30 cellular contexts compared by ENCODE assay signal in the genomic region with DNA sequence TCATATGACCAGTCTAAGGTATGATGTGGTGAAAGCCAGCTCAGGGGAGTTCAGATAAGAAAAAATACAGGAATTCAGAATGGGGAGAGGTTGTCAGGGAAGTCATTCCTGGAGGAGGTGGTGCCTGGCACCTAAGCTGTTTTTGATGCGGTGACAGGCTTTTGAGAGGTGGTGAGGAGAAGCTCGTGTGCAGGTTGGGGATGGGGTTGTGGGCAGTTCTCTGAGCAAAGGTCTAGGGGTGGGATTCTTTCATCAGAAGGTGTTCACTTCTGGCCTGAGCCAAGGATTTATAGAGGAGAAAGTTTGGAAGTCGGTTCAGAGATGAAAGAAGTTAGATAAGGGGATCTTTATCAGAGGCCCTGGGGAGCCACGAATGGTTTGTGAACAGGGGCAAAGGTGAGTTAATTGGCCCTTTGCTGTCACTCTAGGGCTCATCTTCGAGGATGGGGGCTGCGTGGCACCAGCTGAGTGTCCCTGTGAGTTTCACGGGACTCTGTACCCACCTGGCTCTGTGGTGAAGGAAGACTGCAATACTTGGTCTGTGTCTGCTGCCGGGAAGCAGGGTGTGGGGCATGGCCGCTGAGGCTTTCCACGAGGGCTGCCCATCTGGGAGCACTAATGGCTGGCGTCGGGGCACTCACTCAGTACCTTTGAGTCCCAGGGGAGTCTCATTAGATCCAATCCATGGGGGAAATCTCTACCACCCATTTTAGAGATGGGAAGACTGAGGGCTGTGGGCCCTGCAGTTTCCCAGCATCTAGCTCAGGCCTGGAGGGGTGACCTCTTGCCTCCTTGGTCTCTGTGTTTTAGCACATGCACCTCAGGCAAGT. TPM values are rescaled to one million over a fixed set of nuclear protein-coding genes. Genes with fewer than 3 reads are reported as not detected.
A peak's percentile ranks its signal among the peaks of the same experiment; 100 is the strongest.
DNase-seq lines count a peak whose midpoint lies in the region; ATAC-seq and TF ChIP-seq lines count a peak whose summit lies in the region.
"Had no signal": no experiment of that assay in that cellular context is flagged by ENCODE, and none has a peak within 500 bp of the region (broad histone marks: within the 10 kb centered on the region; RNA-seq: fewer than 3 reads in every experiment).

No MANE protein-coding gene starts in this region.

- H3K79me2 ChIP-seq in mesendoderm (ENCODE audit: control insufficient read depth, insufficient read depth, low read length) (no peaks in the 10 kb centered on the region), PC-3 (ENCODE audit: low read length) (no peaks in the 10 kb centered on the region)

- no peak overlapping the region for H3K56ac ChIP-seq in mesendoderm (ENCODE audit: low read length)

- BruUV-seq in PC-3 (replicated peaks; lab: Mats Ljungman, UMichigan): no TSS peak

- H2AFZ ChIP-seq in PC-3 (ENCODE audit: low read length): no peak overlapping the region
- H2AFZ ChIP-seq: GM23338 had no signal

- no peak for TF ChIP-seq CTCF in type B pancreatic cell (conservative IDR thresholded peaks at IDR 0.05)
- no peak for TF ChIP-seq CTCF in PC-3 (conservative IDR thresholded peaks at IDR 0.05; ENCODE audit: low read depth, low read length)

- H3K36me3 ChIP-seq in mesendoderm (ENCODE audit: control insufficient read depth, insufficient read depth, low read length) (no peaks in the 10 kb centered on the region), PC-3 (ENCODE audit: low read depth, low read length) (no peaks in the 10 kb centered on the region)
- H3K36me3 ChIP-seq: BLaER1, SJSA1 had no signal

- H3K9me2 ChIP-seq in PC-3 (replicated peaks; ENCODE audit: low read length): no peaks in the 10 kb centered on the region

- intact Hi-C loops in PC-3 (cut with micrococcal nuclease): no loop called here

- no peak overlapping the region for H3K23ac ChIP-seq in mesendoderm (ENCODE audit: low read length)

- no peak overlapping the region for H2BK120ac ChIP-seq in mesendoderm (ENCODE audit: low read depth, low read length)

- POLR2A ChIA-PET in PC-3 (lab: Charles Lee; ENCODE audit: unreplicated experiment): no interaction called here

- H4K8ac ChIP-seq in mesendoderm (ENCODE audit: low read depth, low read length): no peak overlapping the region

- no peak overlapping the region for H3K27ac Mint-ChIP-seq in activated CD8-positive, alpha-beta memory T cell treated with anti-CD3 and anti-CD28 coated beads, Interleukin-2, amount 10 ng/mL, durations not matched to agents 7 days and 5 days
- peak overlapping the region; percentile 33 for H3K27ac Mint-ChIP-seq in type B pancreatic cell
- H3K27ac Mint-ChIP-seq: CD4-positive, alpha-beta T cell; GM23338 had no signal

- H2BK15ac ChIP-seq in mesendoderm (replicated peaks; ENCODE audit: low read depth): no peak overlapping the region

- no CpG with 5 or more reads among the region's 12 CpGs for WGBS in mesendoderm (ENCODE audit: extremely low coverage, insufficient coverage, low lambda C conversion rate)

- H3K9me3 Mint-ChIP-seq in activated CD8-positive, alpha-beta memory T cell treated with anti-CD3 and anti-CD28 coated beads, Interleukin-2, amount 10 ng/mL, durations not matched to agents 7 days and 5 days (ENCODE audit: low read depth): no peaks in the 10 kb centered on the region
- no peaks in the 10 kb centered on the region for H3K9me3 Mint-ChIP-seq in type B pancreatic cell
- H3K9me3 Mint-ChIP-seq: CD4-positive, alpha-beta T cell; GM23338 had no signal

- H3K4me3 Mint-ChIP-seq in activated CD8-positive, alpha-beta memory T cell treated with anti-CD3 and anti-CD28 coated beads, Interleukin-2, amount 10 ng/mL, durations not matched to agents 7 days and 5 days: no peak overlapping the region
- no peak overlapping the region for H3K4me3 Mint-ChIP-seq in type B pancreatic cell
- H3K4me3 Mint-ChIP-seq: CD4-positive, alpha-beta T cell; GM23338 had no signal

- H3K9ac ChIP-seq in mesendoderm (ENCODE audit: low read length) (no peak overlapping the region), PC-3 (ENCODE audit: low read length) (no peak overlapping the region)
- H3K9ac ChIP-seq: BLaER1 had no signal

- no peak overlapping the region for H2AK5ac ChIP-seq in mesendoderm (ENCODE audit: low read length)

- peak; percentile 33 for DNase-seq in activated CD8-positive, alpha-beta memory T cell treated with anti-CD3 and anti-CD28 coated beads for 24 hours
- no peak for DNase-seq in activated CD8-positive, alpha-beta memory T cell treated with anti-CD3 and anti-CD28 coated beads, Interleukin-2, amount 10 ng/mL, durations not matched to agents 7 days and 5 days
- peak; percentile 34 for DNase-seq in ecto neural progenitor cell (ENCODE audit: low spot score)
- DNase-seq in mesendoderm: peak; percentile 35
- DNase-seq in type B pancreatic cell (ENCODE audit: extremely low spot score, unreplicated experiment): no peak
- DNase-seq in LoVo (ENCODE audit: low spot score): no peak
- no peak for DNase-seq in PC-3
- DNase-seq: ACHN; CD4-positive, alpha-beta T cell; COR-L47; DMS 273 treated with DMSO at 0.1 percent for 48 hours; DND-41; HCEC 1CT; IMR-90; MV-4-11; NCI-H1694; NCI-H2081; NCI-H2171; NCI-H446; NCI-H526 treated with DMSO at 0.1 percent for 48 hours; OCI-M1 had no signal

- no peaks in the 10 kb centered on the region for H3K79me1 ChIP-seq in mesendoderm (ENCODE audit: low read length)

- no peak overlapping the region for H4K5ac ChIP-seq in mesendoderm (ENCODE audit: low read length)

- H3K4me2 ChIP-seq in mesendoderm (ENCODE audit: low read length) (no peak overlapping the region), PC-3 (ENCODE audit: low read length) (no peak overlapping the region)
- H3K4me2 ChIP-seq: BLaER1, GM23338 had no signal

- H3K36me3 Mint-ChIP-seq in activated CD8-positive, alpha-beta memory T cell treated with anti-CD3 and anti-CD28 coated beads, Interleukin-2, amount 10 ng/mL, durations not matched to agents 7 days and 5 days: no peaks in the 10 kb centered on the region
- no peaks in the 10 kb centered on the region for H3K36me3 Mint-ChIP-seq in type B pancreatic cell

- no peaks in the 10 kb centered on the region for H4K20me1 ChIP-seq in PC-3 (ENCODE audit: low read length)
- H4K20me1 ChIP-seq: BLaER1 had no signal

- H3K9me3 ChIP-seq in PC-3 (ENCODE audit: low read length): no peaks in the 10 kb centered on the region
- H3K9me3 ChIP-seq: BLaER1, SJSA1 had no signal

- H3K4ac ChIP-seq in mesendoderm (ENCODE audit: low read depth, low read length): no peak overlapping the region

- H3K18ac ChIP-seq in mesendoderm (ENCODE audit: low read length): no peak overlapping the region

- H3K27me3 ChIP-seq in mesendoderm (ENCODE audit: insufficient read depth, low read length, poor library complexity) (no peaks in the 10 kb centered on the region), PC-3 (ENCODE audit: low read length) (peaks cover 23% of the 10 kb centered on the region)
- H3K27me3 ChIP-seq: BLaER1 had no signal

- CTCF ChIA-PET in activated CD8-positive, alpha-beta memory T cell treated with anti-CD3 and anti-CD28 coated beads, Interleukin-2, amount 10 ng/mL, durations not matched to agents 7 days and 5 days (lab: Charles Lee): no interaction called here
- CTCF ChIA-PET in PC-3 (lab: Charles Lee): no interaction called here

- H3K27ac ChIP-seq in mesendoderm (ENCODE audit: low read depth, low read length) (no peak overlapping the region), PC-3 (ENCODE audit: low read length) (no peak overlapping the region)
- H3K27ac ChIP-seq: 22Rv1, BLaER1, SJSA1 had no signal

- H2BK5ac ChIP-seq in mesendoderm (ENCODE audit: low read length): no peak overlapping the region

- ATAC-seq in activated CD8-positive, alpha-beta memory T cell treated with anti-CD3 and anti-CD28 coated beads, Interleukin-2, amount 10 ng/mL, durations not matched to agents 7 days and 5 days: no peak
- no peak for ATAC-seq in PC-3
- no peak for ATAC-seq in HG03139 (IDR thresholded peaks at IDR 0.05; ENCODE audit: unreplicated experiment)
- ATAC-seq: GM12878, GM23338, Right ventricle myocardium inferior had no signal

- H3K4me1 ChIP-seq in mesendoderm (ENCODE audit: control insufficient read depth, low read depth, low read length) (no peaks in the 10 kb centered on the region), PC-3 (ENCODE audit: insufficient read depth, low read length) (no peaks in the 10 kb centered on the region)
- H3K4me1 ChIP-seq: SJSA1 had no signal

- H3K27me3 Mint-ChIP-seq in activated CD8-positive, alpha-beta memory T cell treated with anti-CD3 and anti-CD28 coated beads, Interleukin-2, amount 10 ng/mL, durations not matched to agents 7 days and 5 days: peaks cover 3% of the 10 kb centered on the region
- peaks cover 15% of the 10 kb centered on the region for H3K27me3 Mint-ChIP-seq in type B pancreatic cell

- H3K4me1 Mint-ChIP-seq in activated CD8-positive, alpha-beta memory T cell treated with anti-CD3 and anti-CD28 coated beads, Interleukin-2, amount 10 ng/mL, durations not matched to agents 7 days and 5 days: peaks cover 3% of the 10 kb centered on the region
- peaks cover 5% of the 10 kb centered on the region for H3K4me1 Mint-ChIP-seq in type B pancreatic cell (ENCODE audit: unreplicated experiment)
- H3K4me1 Mint-ChIP-seq: GM23338 had no signal

- H3K4me3 ChIP-seq in mesendoderm (ENCODE audit: low read length) (no peak overlapping the region), PC-3 (ENCODE audit: low read length) (no peak overlapping the region)
- H3K4me3 ChIP-seq: BLaER1, GM12878, GM23338, SJSA1 had no signal

- no peaks in the 10 kb centered on the region for H3F3A ChIP-seq in PC-3 (ENCODE audit: low read length, unreplicated experiment)

RNA-seq across cellular contexts. Expression of gene OTOG, which starts 13.4 kb away (rescaled TPM):
- not detected for total RNA-seq in activated CD8-positive, alpha-beta memory T cell treated with anti-CD3 and anti-CD28 coated beads, Interleukin-2, amount 10 ng/mL, durations not matched to agents 7 days and 5 days
- polyA plus RNA-seq in mesendoderm (2013, experiment 1 of 2): 0.08 TPM
- polyA plus RNA-seq in mesendoderm (2013, experiment 2 of 2): 0.13 TPM
- total RNA-seq in type B pancreatic cell (ENCODE audit: low replicate concordance) (0.21 and 1.5 TPM in 2 replicates), PC-3 (2014; rRNA removed) (not detected in 2 replicates)
- total RNA-seq: CD4-positive, alpha-beta T cell; GM12878; HT1080; IMR-90; M059J; Right ventricle myocardium inferior; SJSA1 had no signal
- polyA plus RNA-seq: GM12878, IMR-90 had no signal

RNA-seq across cellular contexts. Expression of gene USH1C, which starts 16.3 kb away (rescaled TPM):
- not detected for total RNA-seq in activated CD8-positive, alpha-beta memory T cell treated with anti-CD3 and anti-CD28 coated beads, Interleukin-2, amount 10 ng/mL, durations not matched to agents 7 days and 5 days
- polyA plus RNA-seq in mesendoderm (2013, experiment 1 of 2): 0.11 TPM
- 0.15 TPM for polyA plus RNA-seq in mesendoderm (2013, experiment 2 of 2)
- total RNA-seq in type B pancreatic cell (ENCODE audit: low replicate concordance) (21.8 and 30.0 TPM in 2 replicates), PC-3 (2014; rRNA removed) (not detected in 2 replicates)
- total RNA-seq: CD4-positive, alpha-beta T cell; GM12878; HT1080; IMR-90; M059J; Right ventricle myocardium inferior; SJSA1 had no signal
- polyA plus RNA-seq: GM12878, IMR-90 had no signal

Comparison
In these comparisons a context has a peak if more than half of its experiments do, and no peak if none do; other contexts are left out.
1. DNase-seq: peak in activated CD8-positive, alpha-beta memory T cell treated with anti-CD3 and anti-CD28 coated beads for 24 hours (single experiment), ecto neural progenitor cell (single experiment) and mesendoderm (single experiment); none in activated CD8-positive, alpha-beta memory T cell treated with anti-CD3 and anti-CD28 coated beads, Interleukin-2, amount 10 ng/mL, durations not matched to agents 7 days and 5 days (single experiment), type B pancreatic cell (single experiment), LoVo (single experiment) and PC-3 (single experiment).
2. RNA of gene USH1C, which starts 16.3 kb away (total RNA-seq): 21.8 to 30.0 TPM in type B pancreatic cell; not detected in activated CD8-positive, alpha-beta memory T cell treated with anti-CD3 and anti-CD28 coated beads, Interleukin-2, amount 10 ng/mL, durations not matched to agents 7 days and 5 days and not detected in PC-3; every median in the first group is over 10 times any median in the second.